12 cellular contexts compared by ENCODE assay signal in genomic region chr12:101713059-101713682, GRCh38. TPM values are rescaled to one million over a fixed set of nuclear protein-coding genes. Genes with fewer than 3 reads are reported as not detected.
DNase-seq lines count a peak whose midpoint lies in the region; ATAC-seq and TF ChIP-seq lines count a peak whose summit lies in the region.
"Had no signal": no experiment of that assay in that cellular context is flagged by ENCODE, and none has a peak within 500 bp of the region (broad histone marks: within the 10 kb centered on the region; RNA-seq: fewer than 3 reads in every experiment).

No MANE protein-coding gene starts in this region.

- H3K4me3 Mint-ChIP-seq in CD14-positive monocyte, result no peak overlapping the region
- H3K4me3 Mint-ChIP-seq in activated CD8-positive, alpha-beta T cell treated with anti-CD3 and anti-CD28 coated beads, Interleukin-2, amount 10 ng/mL, durations not matched to agents 7 days and 5 days, result no peak overlapping the region

- H3K4me3 ChIP-seq in dorsolateral prefrontal cortex (peak overlapping the region in 21 of 59 donors; percentile 1 to 31 (median 12)), H7 (ENCODE audit: insufficient read depth, low read depth, low read length) (no peak overlapping the region)

- no peaks in the 10 kb centered on the region for H3K36me3 ChIP-seq in H7 (replicated peaks; ENCODE audit: control insufficient read depth, insufficient read depth, low read length)

- no peaks in the 10 kb centered on the region for H3K27me3 ChIP-seq in dorsolateral prefrontal cortex
- no peaks in the 10 kb centered on the region for H3K27me3 ChIP-seq in H7 (ENCODE audit: control insufficient read depth, insufficient read depth, low read length)

- ATAC-seq in left colon, result peak; percentile 88
- ATAC-seq in activated CD8-positive, alpha-beta T cell treated with anti-CD3 and anti-CD28 coated beads, Interleukin-2, amount 10 ng/mL, durations not matched to agents 7 days and 5 days, result no peak

- no peaks in the 10 kb centered on the region for H3K9me3 Mint-ChIP-seq in CD14-positive monocyte
- H3K9me3 Mint-ChIP-seq in activated CD8-positive, alpha-beta T cell treated with anti-CD3 and anti-CD28 coated beads, Interleukin-2, amount 10 ng/mL, durations not matched to agents 7 days and 5 days (ENCODE audit: insufficient read depth), result no peaks in the 10 kb centered on the region

- DNase-seq in CD14-positive monocyte (ENCODE audit: low spot score), result no peak
- DNase-seq in dorsolateral prefrontal cortex, result peak in 3 of 10 donors; percentile 31 to 39 (median 34)
- peak; percentile 40 to 77 for DNase-seq in left colon
- DNase-seq in retina, result peak; percentile 58
- no peak for DNase-seq in NCI-H774 (lab: John Stamatoyannopoulos, UW)
- DNase-seq in posterior vena cava (ENCODE audit: low spot score), result no peak
- DNase-seq in H7, result no peak
- DNase-seq in activated CD8-positive, alpha-beta T cell treated with anti-CD3 and anti-CD28 coated beads, Interleukin-2, amount 10 ng/mL, durations not matched to agents 7 days and 5 days, result no peak
- DNase-seq: activated CD8-positive, alpha-beta memory T cell treated with anti-CD3 and anti-CD28 coated beads, Interleukin-2, amount 50 U/mL, for 4 hours; NCI-H524 treated with DMSO at 0.1 percent for 48 hours; stimulated activated CD4-positive, alpha-beta T cell treated with anti-CD3 and anti-CD28 coated beads, Interleukin-1b, Interleukin-23, amount 100 ng/mL, for 48 hours had no signal

- peaks cover 10 to 19% of the 10 kb centered on the region in 2 donors for H3K36me3 Mint-ChIP-seq in CD14-positive monocyte
- H3K36me3 Mint-ChIP-seq in activated CD8-positive, alpha-beta T cell treated with anti-CD3 and anti-CD28 coated beads, Interleukin-2, amount 10 ng/mL, durations not matched to agents 7 days and 5 days (ENCODE audit: low read depth), result no peaks in the 10 kb centered on the region

- CTCF ChIA-PET in activated CD8-positive, alpha-beta T cell treated with anti-CD3 and anti-CD28 coated beads, Interleukin-2, amount 10 ng/mL, durations not matched to agents 7 days and 5 days (lab: Charles Lee), result interaction anchor here (1.4 kb wide), 1 partner anchor 43 kb away, joined by 3 read pairs; no protein-coding TSS in a partner anchor

- peak overlapping the region in 4 of 7 donors; percentile 26 to 55 (median 44) for H3K27ac Mint-ChIP-seq in CD14-positive monocyte
- H3K27ac Mint-ChIP-seq in activated CD8-positive, alpha-beta T cell treated with anti-CD3 and anti-CD28 coated beads, Interleukin-2, amount 10 ng/mL, durations not matched to agents 7 days and 5 days, result no peak overlapping the region

- peak overlapping the region in 47 of 59 donors; percentile 2 to 73 (median 49) for H3K27ac ChIP-seq in dorsolateral prefrontal cortex
- H3K27ac ChIP-seq: KMS-11 had no signal

- POLR2A ChIA-PET in activated CD8-positive, alpha-beta T cell treated with anti-CD3 and anti-CD28 coated beads, Interleukin-2, amount 10 ng/mL, durations not matched to agents 7 days and 5 days (lab: Charles Lee), result no interaction called here

- H3K27me3 Mint-ChIP-seq in CD14-positive monocyte (ENCODE audit: low read depth in 3 of 3), result peaks cover 0 to 2% (median 0%) of the 10 kb centered on the region in 3 donors
- no peaks in the 10 kb centered on the region for H3K27me3 Mint-ChIP-seq in activated CD8-positive, alpha-beta T cell treated with anti-CD3 and anti-CD28 coated beads, Interleukin-2, amount 10 ng/mL, durations not matched to agents 7 days and 5 days (ENCODE audit: low read depth)

- TF ChIP-seq CTCF in CD14-positive monocyte (IDR thresholded peaks at IDR 0.05), result no peak
- no peak for TF ChIP-seq CTCF in dorsolateral prefrontal cortex (IDR thresholded peaks at IDR 0.05 in 54 of 56, conservative IDR thresholded peaks at IDR 0.05 in 2 of 56; ENCODE audit: low read depth in 1 of 56, partially characterized antibody in 56 of 56)

- peaks cover 46% of the 10 kb centered on the region for H3K4me1 Mint-ChIP-seq in CD14-positive monocyte
- peaks cover 16% of the 10 kb centered on the region for H3K4me1 Mint-ChIP-seq in activated CD8-positive, alpha-beta T cell treated with anti-CD3 and anti-CD28 coated beads, Interleukin-2, amount 10 ng/mL, durations not matched to agents 7 days and 5 days (ENCODE audit: low read depth)

- intact Hi-C loops in CD14-positive monocyte (cut with micrococcal nuclease), result no loop called here
- intact Hi-C loops in dorsolateral prefrontal cortex (cut with DNase I), result no loop called here
- intact Hi-C loops in left colon (cut with DNase I, micrococcal nuclease), result no loop called here
- intact Hi-C loops in posterior vena cava (cut with DNase I), result no loop called here

RNA-seq across cellular contexts. Expression of gene CHPT1, which starts 15.7 kb away (rescaled TPM):
- 10 to 100 TPM; 30.9 to 92.7 TPM for polyA plus RNA-seq in CD14-positive monocyte
- total RNA-seq in dorsolateral prefrontal cortex, result 100 to 1,000 TPM in 8 of 120 experiments, 10 to 100 TPM in 112; 43.8 to 129 (median 68.8) TPM
- 100 to 1,000 TPM in 1 of 2 donors, 10 to 100 TPM in 1; 92.5 to 104 TPM for total RNA-seq in left colon
- total RNA-seq in posterior vena cava, result 10 to 100 TPM; 45.6 to 49.1 TPM
- total RNA-seq in H7 (2014; rRNA removed; shearing (Covaris generic)), result 27.8 and 31.2 TPM in 2 replicates
- total RNA-seq in activated CD8-positive, alpha-beta T cell treated with anti-CD3 and anti-CD28 coated beads, Interleukin-2, amount 10 ng/mL, durations not matched to agents 7 days and 5 days, result 10 to 100 TPM; 12.6 to 13.1 TPM

RNA-seq across cellular contexts. Expression of gene SYCP3, which starts 26.1 kb away (rescaled TPM):
- polyA plus RNA-seq in CD14-positive monocyte, result not detected
- total RNA-seq in dorsolateral prefrontal cortex (1 to 10 TPM in 12 of 120 experiments, under 1 TPM in 93, not detected in 15; 0.12 to 2.7 (median 0.52) TPM), left colon (under 1 TPM; 0.15 to 0.20 TPM), posterior vena cava (under 1 TPM in 1 of 2 donors, not detected in 1; 0.24 TPM)
- not detected in 2 replicates for total RNA-seq in H7 (2014; rRNA removed; shearing (Covaris generic))
- total RNA-seq in activated CD8-positive, alpha-beta T cell treated with anti-CD3 and anti-CD28 coated beads, Interleukin-2, amount 10 ng/mL, durations not matched to agents 7 days and 5 days, result 1 to 10 TPM; 1.7 to 2.0 TPM

Comparison
In these comparisons a context has a peak if more than half of its experiments do, and no peak if none do; other contexts are left out.
1. DNase-seq: peak in left colon (2 of 2) and retina (single experiment); none in CD14-positive monocyte (single experiment), NCI-H774 (single experiment), posterior vena cava (single experiment), H7 (single experiment) and activated CD8-positive, alpha-beta T cell treated with anti-CD3 and anti-CD28 coated beads, Interleukin-2, amount 10 ng/mL, durations not matched to agents 7 days and 5 days (single experiment).